21 cellular contexts compared by ENCODE assay signal in the genomic region with DNA sequence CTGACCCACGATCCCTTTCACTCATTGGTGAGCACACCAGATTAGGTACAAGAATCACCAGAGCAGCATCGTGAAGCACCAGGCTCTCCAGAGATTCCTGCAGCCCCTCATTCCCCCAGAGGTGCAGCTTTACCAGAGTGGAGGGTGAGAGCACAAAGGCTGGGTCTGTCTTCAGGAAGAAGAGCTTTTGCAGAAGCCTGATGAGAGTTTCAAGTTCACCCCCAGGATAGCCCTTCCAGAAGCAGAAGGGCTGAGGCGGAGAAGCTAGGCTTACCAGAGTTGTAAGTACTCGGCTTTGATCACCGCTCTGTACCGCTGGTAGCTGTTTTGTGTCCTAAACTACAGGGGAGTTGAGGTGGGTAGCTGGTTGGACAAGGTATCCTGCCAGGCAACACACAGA. TPM values are rescaled to one million over a fixed set of nuclear protein-coding genes. Genes with fewer than 3 reads are reported as not detected.
A peak's percentile ranks its signal among the peaks of the same experiment; 100 is the strongest.
DNase-seq lines count a peak whose midpoint lies in the region; ATAC-seq and TF ChIP-seq lines count a peak whose summit lies in the region.
"Had no signal": no experiment of that assay in that cellular context is flagged by ENCODE, and none has a peak within 500 bp of the region (broad histone marks: within the 10 kb centered on the region; RNA-seq: fewer than 3 reads in every experiment).

No MANE protein-coding gene starts in this region.

- TF ChIP-seq CTCF in HEK293 (tag by site-specific recombination; IDR thresholded peaks at IDR 0.05) (no peak), chondrocyte (IDR thresholded peaks at IDR 0.05) (no peak)

- H3K4me1 Mint-ChIP-seq in CD4-positive, CD25-positive, alpha-beta regulatory T cell: peaks cover 0 to 20% (median 8%) of the 10 kb centered on the region in 4 donors
- H3K4me1 Mint-ChIP-seq in chondrocyte (ENCODE audit: low read depth): peaks cover 21% of the 10 kb centered on the region
- H3K4me1 Mint-ChIP-seq in stimulated activated effector memory CD8-positive, alpha-beta T cell treated with anti-CD3 and anti-CD28 coated beads, Interleukin-12 subunit alpha, Interleukin-12 subunit beta, amount 100 ng/mL, for 72 hours: peaks cover 22% of the 10 kb centered on the region

- H3K9me3 ChIP-seq in CD4-positive, CD25-positive, alpha-beta regulatory T cell (ENCODE audit: control insufficient read depth in 2 of 2, low read length in 2 of 2): no peaks in the 10 kb centered on the region
- H3K9me3 ChIP-seq in HEK293 (ENCODE audit: control insufficient read depth, insufficient read depth, low read depth, low read length): no peaks in the 10 kb centered on the region
- H3K9me3 ChIP-seq: BE2C, MG63, SJSA1 had no signal

- H3K4me1 ChIP-seq in CD4-positive, CD25-positive, alpha-beta regulatory T cell (ENCODE audit: control insufficient read depth, insufficient read depth, low read length, poor library complexity, severe bottlenecking): peaks cover 14% of the 10 kb centered on the region
- no peaks in the 10 kb centered on the region for H3K4me1 ChIP-seq in HEK293 (ENCODE audit: control insufficient read depth, insufficient read depth, low read length)
- H3K4me1 ChIP-seq: BE2C had no signal

- no peaks in the 10 kb centered on the region for H3K9me3 Mint-ChIP-seq in CD4-positive, CD25-positive, alpha-beta regulatory T cell
- H3K9me3 Mint-ChIP-seq in chondrocyte (ENCODE audit: low read depth): no peaks in the 10 kb centered on the region
- H3K9me3 Mint-ChIP-seq in stimulated activated effector memory CD8-positive, alpha-beta T cell treated with anti-CD3 and anti-CD28 coated beads, Interleukin-12 subunit alpha, Interleukin-12 subunit beta, amount 100 ng/mL, for 72 hours: no peaks in the 10 kb centered on the region

- H3K27me3 ChIP-seq in CD4-positive, CD25-positive, alpha-beta regulatory T cell (ENCODE audit: control insufficient read depth, insufficient read depth, low read length): no peaks in the 10 kb centered on the region
- H3K27me3 ChIP-seq: BE2C, MG63, SJSA1 had no signal

- peaks cover 56% of the 10 kb centered on the region for H3K36me3 ChIP-seq in CD4-positive, CD25-positive, alpha-beta regulatory T cell (ENCODE audit: control insufficient read depth, insufficient read depth, low read length)
- peaks cover 8 to 95% of the 10 kb centered on the region in 2 experiments; a peak in 2 of 3 replicates for H3K36me3 ChIP-seq in HEK293 (ENCODE audit: control insufficient read depth in 2 of 2, insufficient read depth in 1 of 2, low read length in 2 of 2)
- H3K36me3 ChIP-seq: BE2C had no signal

- H3K36me3 Mint-ChIP-seq in CD4-positive, CD25-positive, alpha-beta regulatory T cell: peaks cover 24% of the 10 kb centered on the region
- peaks cover 26% of the 10 kb centered on the region for H3K36me3 Mint-ChIP-seq in chondrocyte (ENCODE audit: low read depth)
- peaks cover 74% of the 10 kb centered on the region for H3K36me3 Mint-ChIP-seq in stimulated activated effector memory CD8-positive, alpha-beta T cell treated with anti-CD3 and anti-CD28 coated beads, Interleukin-12 subunit alpha, Interleukin-12 subunit beta, amount 100 ng/mL, for 72 hours

- ATAC-seq in CD4-positive, CD25-positive, alpha-beta regulatory T cell (ENCODE audit: low read depth in 2 of 2): no peak
- no peak for ATAC-seq in stimulated activated effector memory CD8-positive, alpha-beta T cell treated with anti-CD3 and anti-CD28 coated beads, Interleukin-12 subunit alpha, Interleukin-12 subunit beta, amount 100 ng/mL, for 72 hours
- ATAC-seq in HG02623 (IDR thresholded peaks at IDR 0.05; ENCODE audit: unreplicated experiment) (no peak), GM19035 (IDR thresholded peaks at IDR 0.05; ENCODE audit: unreplicated experiment) (no peak)
- ATAC-seq: GM12878, HepG2 had no signal

- peak overlapping the region in 2 of 3 donors; percentile 55 to 71 for H3K27ac Mint-ChIP-seq in CD4-positive, CD25-positive, alpha-beta regulatory T cell
- H3K27ac Mint-ChIP-seq in chondrocyte (ENCODE audit: unreplicated experiment): peak overlapping the region; percentile 54
- peak overlapping the region; percentile 46 for H3K27ac Mint-ChIP-seq in stimulated activated effector memory CD8-positive, alpha-beta T cell treated with anti-CD3 and anti-CD28 coated beads, Interleukin-12 subunit alpha, Interleukin-12 subunit beta, amount 100 ng/mL, for 72 hours
- H3K27ac Mint-ChIP-seq: HFFc6 had no signal

- CTCF ChIA-PET in HEK293 (lab: Yijun Ruan, JAX): no interaction called here

- DNase-seq in CD4-positive, CD25-positive, alpha-beta regulatory T cell: no peak
- no peak for DNase-seq in chondrocyte (ENCODE audit: low spot score)
- DNase-seq in stimulated activated effector memory CD8-positive, alpha-beta T cell treated with anti-CD3 and anti-CD28 coated beads, Interleukin-12 subunit alpha, Interleukin-12 subunit beta, amount 100 ng/mL, for 72 hours (ENCODE audit: low spot score in 2 of 2): no peak
- no peak for DNase-seq in activated CD4-positive, CD25-positive, alpha-beta regulatory T cell (lab: John Stamatoyannopoulos, UW)
- DNase-seq: BE2C, DND-41, GDM1, GOT3, HFFc6, MG63, NCI-H1092, NCI-H146, NCI-H2081, NCI-H510A, NCI-H774 had no signal

- no peak overlapping the region for H3K4me3 ChIP-seq in CD4-positive, CD25-positive, alpha-beta regulatory T cell (ENCODE audit: low read depth, low read length)
- H3K4me3 ChIP-seq in HEK293 (ENCODE audit: low read depth, low read length): no peak overlapping the region
- H3K4me3 ChIP-seq: GM12878, MG63, SJSA1 had no signal

- H3K27ac ChIP-seq in CD4-positive, CD25-positive, alpha-beta regulatory T cell (ENCODE audit: insufficient read depth, low read length, poor library complexity, severe bottlenecking): no peak overlapping the region
- H3K27ac ChIP-seq in HEK293 (ENCODE audit: extremely low read depth, low read depth, low read length): no peak overlapping the region
- H3K27ac ChIP-seq: SJSA1 had no signal

- no peak overlapping the region for H3K4me3 Mint-ChIP-seq in CD4-positive, CD25-positive, alpha-beta regulatory T cell
- H3K4me3 Mint-ChIP-seq in chondrocyte (ENCODE audit: unreplicated experiment): no peak overlapping the region
- H3K4me3 Mint-ChIP-seq in stimulated activated effector memory CD8-positive, alpha-beta T cell treated with anti-CD3 and anti-CD28 coated beads, Interleukin-12 subunit alpha, Interleukin-12 subunit beta, amount 100 ng/mL, for 72 hours: no peak overlapping the region
- H3K4me3 Mint-ChIP-seq: HFFc6 had no signal

- POLR2A ChIA-PET in HEK293 (lab: Yijun Ruan, JAX): interaction anchor here (0.7 to 1.3 kb wide), 4 partner anchors 29 to 73 kb away, joined by 3 to 5 read pairs (median 4); a partner anchor contains a TSS

- peaks cover 12% of the 10 kb centered on the region for H3K27me3 Mint-ChIP-seq in CD4-positive, CD25-positive, alpha-beta regulatory T cell
- H3K27me3 Mint-ChIP-seq in chondrocyte (ENCODE audit: low read depth): no peaks in the 10 kb centered on the region

TF ChIP-seq in HEK293, 187 proteins besides CTCF, POLR2A, EP300 and RAD21:
- TF ChIP-seq, protein P1, sequence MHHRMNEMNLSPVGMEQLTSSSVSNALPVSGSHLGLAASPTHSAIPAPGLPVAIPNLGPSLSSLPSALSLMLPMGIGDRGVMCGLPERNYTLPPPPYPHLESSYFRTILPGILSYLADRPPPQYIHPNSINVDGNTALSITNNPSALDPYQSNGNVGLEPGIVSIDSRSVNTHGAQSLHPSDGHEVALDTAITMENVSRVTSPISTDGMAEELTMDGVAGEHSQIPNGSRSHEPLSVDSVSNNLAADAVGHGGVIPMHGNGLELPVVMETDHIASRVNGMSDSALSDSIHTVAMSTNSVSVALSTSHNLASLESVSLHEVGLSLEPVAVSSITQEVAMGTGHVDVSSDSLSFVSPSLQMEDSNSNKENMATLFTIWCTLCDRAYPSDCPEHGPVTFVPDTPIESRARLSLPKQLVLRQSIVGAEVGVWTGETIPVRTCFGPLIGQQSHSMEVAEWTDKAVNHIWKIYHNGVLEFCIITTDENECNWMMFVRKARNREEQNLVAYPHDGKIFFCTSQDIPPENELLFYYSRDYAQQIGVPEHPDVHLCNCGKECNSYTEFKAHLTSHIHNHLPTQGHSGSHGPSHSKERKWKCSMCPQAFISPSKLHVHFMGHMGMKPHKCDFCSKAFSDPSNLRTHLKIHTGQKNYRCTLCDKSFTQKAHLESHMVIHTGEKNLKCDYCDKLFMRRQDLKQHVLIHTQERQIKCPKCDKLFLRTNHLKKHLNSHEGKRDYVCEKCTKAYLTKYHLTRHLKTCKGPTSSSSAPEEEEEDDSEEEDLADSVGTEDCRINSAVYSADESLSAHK (tag by site-specific recombination; IDR thresholded peaks at IDR 0.05): peak; percentile 95
- TF ChIP-seq ZNF274 (IDR thresholded peaks at IDR 0.05; ENCODE audit: low read length): no peak
- TF ChIP-seq ZNF274 (tag by site-specific recombination; IDR thresholded peaks at IDR 0.05; ENCODE audit: borderline replicate concordance): no peak

RNA-seq across cellular contexts. Expression of a gene that starts 3.1 kb away (rescaled TPM):
- total RNA-seq in CD4-positive, CD25-positive, alpha-beta regulatory T cell: 0.76 TPM
- 1 to 10 TPM in 2 of 4 donors, not detected in 2; 1.1 to 1.9 TPM for polyA plus RNA-seq in CD4-positive, CD25-positive, alpha-beta regulatory T cell
- total RNA-seq in chondrocyte: 0.90 to 2.0 TPM (median 1.7 TPM) in 3 replicates
- total RNA-seq: SJSA1 had no signal

RNA-seq across cellular contexts. Expression of a gene that starts 3.2 kb away (rescaled TPM):
- 43.2 TPM for total RNA-seq in CD4-positive, CD25-positive, alpha-beta regulatory T cell
- under 1 TPM in 2 of 4 donors, not detected in 2; 0.14 to 0.31 TPM for polyA plus RNA-seq in CD4-positive, CD25-positive, alpha-beta regulatory T cell
- total RNA-seq in chondrocyte: 3.6 to 4.5 TPM (median 4.4 TPM) in 3 replicates

RNA-seq across cellular contexts. Expression of a gene that starts 28.8 kb away (rescaled TPM):
- 198 TPM for total RNA-seq in CD4-positive, CD25-positive, alpha-beta regulatory T cell
- 10 to 100 TPM; 27.3 to 45.4 (median 40.1) TPM for polyA plus RNA-seq in CD4-positive, CD25-positive, alpha-beta regulatory T cell
- 56.6 to 67.0 TPM (median 57.6 TPM) in 3 replicates for total RNA-seq in chondrocyte

RNA-seq across cellular contexts. Expression of a gene that starts 29.4 kb away (rescaled TPM):
- 27.5 TPM for total RNA-seq in CD4-positive, CD25-positive, alpha-beta regulatory T cell
- 10 to 100 TPM; 34.4 to 59.4 (median 48.7) TPM for polyA plus RNA-seq in CD4-positive, CD25-positive, alpha-beta regulatory T cell
- total RNA-seq in chondrocyte: 58.8 to 104 TPM (median 103 TPM) in 3 replicates
